1 cellular context compared by ENCODE assay signal in the genomic region with DNA sequence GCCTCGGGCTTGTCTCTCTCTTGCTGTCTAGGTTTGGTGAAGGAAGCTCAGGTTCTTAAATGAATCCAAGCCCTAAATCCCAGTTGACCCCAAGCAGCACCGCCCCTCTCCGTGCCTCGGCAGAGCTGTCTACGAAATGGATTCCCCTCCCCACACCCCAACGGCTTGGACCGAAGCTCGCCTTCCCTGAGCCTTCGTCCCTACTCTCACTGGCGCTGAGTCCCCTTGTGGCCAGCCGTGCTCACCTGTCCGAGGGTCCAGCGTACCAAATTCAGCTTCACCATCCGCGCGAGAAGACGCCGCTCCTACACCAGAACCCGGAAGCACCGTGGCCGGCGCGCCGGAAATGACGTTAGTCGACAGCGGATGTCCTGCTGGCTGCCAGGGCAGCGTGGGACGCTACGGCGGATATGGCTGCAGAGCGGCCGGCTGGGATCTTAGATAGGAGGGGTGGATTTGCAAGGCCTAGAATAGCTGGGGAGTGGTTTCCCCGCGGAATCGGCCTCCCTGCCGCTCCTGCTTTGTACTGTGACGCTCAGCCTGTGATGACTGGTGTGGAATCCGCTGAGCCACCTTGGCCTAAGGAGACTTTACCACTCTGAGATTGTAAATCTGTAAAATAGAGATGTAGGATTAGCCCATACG.
A peak's percentile ranks its signal among the peaks of the same experiment; 100 is the strongest.
TF ChIP-seq lines count a peak whose summit lies in the region.

A gene (minus strand): TSS at position 325 of the 645 bp plus-strand sequence. CDS start 2,201 bp downstream, outside the sequence.

TF ChIP-seq in HepG2, 621 proteins besides CTCF, POLR2A, EP300 and RAD21 (continued from another document):
- TF ChIP-seq, protein P1, sequence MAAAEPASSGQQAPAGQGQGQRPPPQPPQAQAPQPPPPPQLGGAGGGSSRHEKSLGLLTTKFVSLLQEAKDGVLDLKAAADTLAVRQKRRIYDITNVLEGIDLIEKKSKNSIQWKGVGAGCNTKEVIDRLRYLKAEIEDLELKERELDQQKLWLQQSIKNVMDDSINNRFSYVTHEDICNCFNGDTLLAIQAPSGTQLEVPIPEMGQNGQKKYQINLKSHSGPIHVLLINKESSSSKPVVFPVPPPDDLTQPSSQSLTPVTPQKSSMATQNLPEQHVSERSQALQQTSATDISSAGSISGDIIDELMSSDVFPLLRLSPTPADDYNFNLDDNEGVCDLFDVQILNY (CRISPR knock-in tag; conservative IDR thresholded peaks at IDR 0.05): no peak
- no peak for TF ChIP-seq SMC3 (IDR thresholded peaks at IDR 0.05; ENCODE audit: low read length)
- TF ChIP-seq RXRA (CRISPR knock-in tag; IDR thresholded peaks at IDR 0.05): peak; percentile 51; the same call in 1 of the 2 replicates
- peak; percentile 88 for TF ChIP-seq RFX1 (IDR thresholded peaks at IDR 0.05)
- TF ChIP-seq ZNF44 (CRISPR knock-in tag; IDR thresholded peaks at IDR 0.05): peak; percentile 90; the same call in 1 of the 2 replicates
